In genomic region chr6:159555082-159555481, GRCh38 we compare ENCODE assay signal across 7 cellular contexts.
"Had no signal": no experiment of that assay in that cellular context is flagged by ENCODE, and none has a peak within 500 bp of the region (broad histone marks: within the 10 kb centered on the region; RNA-seq: fewer than 3 reads in every experiment).

No MANE protein-coding gene starts in this region.

- H3K4me3 ChIP-seq: K562 had no signal

- H3K27ac ChIP-seq: HL-60, KMS-11 had no signal

- H3K4me2 ChIP-seq: KMS-11 had no signal

- H3K9ac ChIP-seq: KMS-11 had no signal

- ATAC-seq: K562 had no signal

- DNase-seq: IMR-90, KBM-7, KG1 had no signal

- FAIRE-seq: HTR-8/SVneo, K562 had no signal
